ENCODE assay signal across 13 cellular contexts in genomic region chr3:65619391-65620298, GRCh38.
DNase-seq lines count a peak whose midpoint lies in the region; ATAC-seq and TF ChIP-seq lines count a peak whose summit lies in the region.
"Had no signal": no experiment of that assay in that cellular context is flagged by ENCODE, and none has a peak within 500 bp of the region (broad histone marks: within the 10 kb centered on the region; RNA-seq: fewer than 3 reads in every experiment).

No MANE protein-coding gene starts in this region.

- H3K27me3 ChIP-seq in HUES48 (ENCODE audit: control insufficient read depth, insufficient read depth, low read length) (no peaks in the 10 kb centered on the region), mesenchymal stem cell (ENCODE audit: control insufficient read depth in 1 of 2, insufficient read depth in 1 of 2, low read length in 2 of 2) (no peaks in the 10 kb centered on the region)

- no peak overlapping the region for H3K4me3 ChIP-seq in HUES48 (ENCODE audit: low read depth, low read length)
- no peak overlapping the region for H3K4me3 ChIP-seq in mesenchymal stem cell (ENCODE audit: insufficient read depth in 1 of 2, low read depth in 1 of 2, low read length in 2 of 2)

- H4K91ac ChIP-seq in mesenchymal stem cell (ENCODE audit: low read length), result no peak overlapping the region

- H2BK5ac ChIP-seq in mesenchymal stem cell (ENCODE audit: low read depth, low read length, poor library complexity, severe bottlenecking), result no peak overlapping the region

- H3K4me2 ChIP-seq in mesenchymal stem cell (ENCODE audit: low read length, poor library complexity, severe bottlenecking), result no peak overlapping the region

- no peak overlapping the region for H3K4me3 Mint-ChIP-seq in chondrocyte (ENCODE audit: unreplicated experiment)
- H3K4me3 Mint-ChIP-seq: CD8-positive, alpha-beta T cell; naive thymus-derived CD8-positive, alpha-beta T cell had no signal

- H3K4me1 ChIP-seq in HUES48 (ENCODE audit: control insufficient read depth, insufficient read depth, low read length), result peaks cover 32% of the 10 kb centered on the region
- no peaks in the 10 kb centered on the region for H3K4me1 ChIP-seq in mesenchymal stem cell (ENCODE audit: control insufficient read depth, insufficient read depth, low read depth, low read length)

- no peak overlapping the region for H3K23ac ChIP-seq in mesenchymal stem cell (ENCODE audit: low read length in 2 of 2)

- peaks cover 1% of the 10 kb centered on the region for H3K36me3 Mint-ChIP-seq in chondrocyte (ENCODE audit: low read depth)
- H3K36me3 Mint-ChIP-seq: activated naive CD4-positive, alpha-beta T cell treated with anti-CD3 and anti-CD28 coated beads, Interleukin-2, amount 50 U/mL, for 72 hours; CD8-positive, alpha-beta T cell; naive thymus-derived CD8-positive, alpha-beta T cell had no signal

- H3K4ac ChIP-seq in mesenchymal stem cell (ENCODE audit: low read depth in 1 of 2, low read length in 2 of 2), result no peak overlapping the region

- H2BK12ac ChIP-seq in mesenchymal stem cell (ENCODE audit: low read length in 2 of 2), result no peak overlapping the region

- no peak overlapping the region for H3K14ac ChIP-seq in mesenchymal stem cell (ENCODE audit: low read length in 2 of 2)

- H3K9me3 Mint-ChIP-seq in chondrocyte (ENCODE audit: low read depth), result no peaks in the 10 kb centered on the region
- H3K9me3 Mint-ChIP-seq: CD8-positive, alpha-beta T cell had no signal

- WGBS in mesenchymal stem cell, result 38% methylated on average over 5 of the region's 6 CpGs

- ATAC-seq in GM18511 (IDR thresholded peaks at IDR 0.05; ENCODE audit: unreplicated experiment), result no peak
- ATAC-seq: activated naive CD4-positive, alpha-beta T cell treated with anti-CD3 and anti-CD28 coated beads, Interleukin-2, amount 50 U/mL, for 72 hours; CD8-positive, alpha-beta T cell; naive thymus-derived CD8-positive, alpha-beta T cell; Panc1 had no signal

- H3K4me1 Mint-ChIP-seq in chondrocyte (ENCODE audit: low read depth), result peaks cover 6% of the 10 kb centered on the region
- H3K4me1 Mint-ChIP-seq: naive thymus-derived CD8-positive, alpha-beta T cell had no signal

- no peaks in the 10 kb centered on the region for H3K9me3 ChIP-seq in HUES48 (ENCODE audit: control insufficient read depth, insufficient read depth, low read length)
- H3K9me3 ChIP-seq in mesenchymal stem cell (ENCODE audit: control insufficient read depth, low read length), result no peaks in the 10 kb centered on the region

- no peak overlapping the region for H2BK15ac ChIP-seq in mesenchymal stem cell (ENCODE audit: low read depth, poor library complexity, severe bottlenecking)

- H3K27me3 Mint-ChIP-seq in chondrocyte (ENCODE audit: low read depth), result no peaks in the 10 kb centered on the region

- H4K8ac ChIP-seq in mesenchymal stem cell (ENCODE audit: low read length), result no peak overlapping the region

- no peak overlapping the region for H2AK5ac ChIP-seq in mesenchymal stem cell (ENCODE audit: low read length, severe bottlenecking)

- in situ Hi-C loops in ACHN (cut with HindIII; ENCODE audit: low pct_ligation_motif_present, low pct_unique_long_range_greater_than_20kb, low sequenced_read_pairs), result no loop called here

- H3K9ac ChIP-seq in HUES48 (ENCODE audit: low read depth, low read length) (no peak overlapping the region), mesenchymal stem cell (ENCODE audit: low read length) (no peak overlapping the region)

- H3K27ac ChIP-seq in HUES48 (ENCODE audit: low read depth, low read length), result peak overlapping the region; percentile 42
- H3K27ac ChIP-seq in mesenchymal stem cell (ENCODE audit: low read length, poor library complexity, severe bottlenecking), result no peak overlapping the region

- no peak for TF ChIP-seq CTCF in chondrocyte (IDR thresholded peaks at IDR 0.05)

- peaks cover 2% of the 10 kb centered on the region for H3K79me1 ChIP-seq in mesenchymal stem cell (replicated peaks; ENCODE audit: low read length, poor library complexity, severe bottlenecking)

- no peaks in the 10 kb centered on the region for H3K36me3 ChIP-seq in HUES48 (ENCODE audit: control insufficient read depth, insufficient read depth, low read length)
- H3K36me3 ChIP-seq in mesenchymal stem cell (ENCODE audit: control insufficient read depth in 1 of 2, insufficient read depth in 2 of 2, low read depth in 1 of 2, low read length in 2 of 2), result peaks cover 0 to 5% of the 10 kb centered on the region in 2 experiments

- peak overlapping the region; percentile 4 for H3K27ac Mint-ChIP-seq in chondrocyte (ENCODE audit: unreplicated experiment)
- H3K27ac Mint-ChIP-seq: activated naive CD4-positive, alpha-beta T cell treated with anti-CD3 and anti-CD28 coated beads, Interleukin-2, amount 50 U/mL, for 72 hours; CD8-positive, alpha-beta T cell; naive thymus-derived CD8-positive, alpha-beta T cell had no signal

- DNase-seq in Ammon's horn (ENCODE audit: low spot score), result peak; percentile 36
- DNase-seq in chondrocyte (ENCODE audit: low spot score), result no peak
- peak; percentile 56 for DNase-seq in mesenchymal stem cell
- DNase-seq in T1000 (lab: John Stamatoyannopoulos, UW), result no peak
- no peak for DNase-seq in cortex of kidney (lab: John Stamatoyannopoulos, UW)
- no peak for DNase-seq in ACHN
- DNase-seq: CD8-positive, alpha-beta T cell; naive thymus-derived CD8-positive, alpha-beta T cell; NCI-H1092 had no signal

- no peak overlapping the region for H2BK120ac ChIP-seq in mesenchymal stem cell (ENCODE audit: low read depth, low read length)

- H3K18ac ChIP-seq in mesenchymal stem cell (ENCODE audit: low read depth in 1 of 2, low read length in 2 of 2), result no peak overlapping the region

- no peak overlapping the region for H2AFZ ChIP-seq in mesenchymal stem cell (ENCODE audit: low read depth, low read length)

Comparison
In these comparisons a context has a peak if more than half of its experiments do, and no peak if none do; other contexts are left out.
1. DNase-seq: peak in Ammon's horn (single experiment) and mesenchymal stem cell (single experiment); none in chondrocyte (single experiment), T1000 (single experiment), cortex of kidney (single experiment) and ACHN (single experiment).